Comparison of ENCODE assay signal across 1 cellular context in genomic region chr14:22613091-22613695, GRCh38.
TF ChIP-seq lines count a peak whose summit lies in the region.

No MANE protein-coding gene starts in this region.

TF ChIP-seq in IMR-90, 13 proteins besides CTCF, POLR2A, EP300 and RAD21 (continued from another document):
- TF ChIP-seq ELK1 (IDR thresholded peaks at IDR 0.05; ENCODE audit: borderline replicate concordance, low read depth, low read length), result no peak
- no peak for TF ChIP-seq RFX5 (IDR thresholded peaks at IDR 0.05; ENCODE audit: low read depth, low read length)
- no peak for TF ChIP-seq RCOR1 (IDR thresholded peaks at IDR 0.05; ENCODE audit: insufficient replicate concordance, low read length)
- no peak for TF ChIP-seq BHLHE40 (IDR thresholded peaks at IDR 0.05; ENCODE audit: low read depth, low read length)
- TF ChIP-seq USF2 (IDR thresholded peaks at IDR 0.05; ENCODE audit: low read depth, low read length), result no peak
